Comparison of ENCODE assay signal across 1 cellular context in genomic region chr19:13865578-13866462, GRCh38.
TF ChIP-seq lines count a peak whose summit lies in the region.

No MANE protein-coding gene starts in this region.

TF ChIP-seq in HepG2, 621 proteins besides CTCF, POLR2A, EP300 and RAD21 (continued from another document and continues in another):
- TF ChIP-seq ZFP37 (CRISPR knock-in tag; IDR thresholded peaks at IDR 0.05; ENCODE audit: borderline replicate concordance) (no peak), PHF5A (CRISPR knock-in tag; IDR thresholded peaks at IDR 0.05; ENCODE audit: low read depth, unreplicated experiment) (no peak), ZNF234 (CRISPR knock-in tag; conservative IDR thresholded peaks at IDR 0.05) (no peak), HNF4G (IDR thresholded peaks at IDR 0.05; ENCODE audit: borderline replicate concordance, low read depth, low read length) (no peak), HNF4G (CRISPR knock-in tag; IDR thresholded peaks at IDR 0.05; ENCODE audit: borderline replicate concordance, low read depth) (no peak), ZSCAN12 (CRISPR knock-in tag; IDR thresholded peaks at IDR 0.05) (no peak), ZNF646 (CRISPR knock-in tag; IDR thresholded peaks at IDR 0.05) (no peak), IKZF1 (IDR thresholded peaks at IDR 0.05) (no peak), SMARCC2 (IDR thresholded peaks at IDR 0.05) (no peak), ZFY (CRISPR knock-in tag; IDR thresholded peaks at IDR 0.05) (peak; percentile 54; the same call in 1 of the 2 replicates), ARID5B (CRISPR knock-in tag; IDR thresholded peaks at IDR 0.05) (no peak), SATB2 (CRISPR knock-in tag; IDR thresholded peaks at IDR 0.05) (no peak), HNRNPL (IDR thresholded peaks at IDR 0.05; ENCODE audit: low read depth, low read length) (no peak), ZFP41 (CRISPR knock-in tag; IDR thresholded peaks at IDR 0.05; ENCODE audit: borderline replicate concordance) (no peak), ZNF569 (CRISPR knock-in tag; IDR thresholded peaks at IDR 0.05; ENCODE audit: borderline replicate concordance) (no peak), ZNF451 (CRISPR knock-in tag; IDR thresholded peaks at IDR 0.05) (no peak), AFF4 (CRISPR knock-in tag; IDR thresholded peaks at IDR 0.05) (no peak), SP5 (CRISPR knock-in tag; IDR thresholded peaks at IDR 0.05; ENCODE audit: borderline replicate concordance, low read depth) (no peak), GABPB1 (CRISPR knock-in tag; IDR thresholded peaks at IDR 0.05) (peak; percentile 26; the same call in 1 of the 2 replicates), ZNF570 (CRISPR knock-in tag; IDR thresholded peaks at IDR 0.05; ENCODE audit: borderline replicate concordance) (no peak), PCBP1 (IDR thresholded peaks at IDR 0.05; ENCODE audit: borderline replicate concordance, low read depth, low read length) (no peak), PAX8 (CRISPR knock-in tag; IDR thresholded peaks at IDR 0.05; ENCODE audit: borderline replicate concordance) (no peak), HMG20A (CRISPR knock-in tag; IDR thresholded peaks at IDR 0.05; ENCODE audit: borderline replicate concordance) (no peak), ZNF34 (CRISPR knock-in tag; IDR thresholded peaks at IDR 0.05; ENCODE audit: borderline replicate concordance) (no peak), CEBPG (CRISPR knock-in tag; IDR thresholded peaks at IDR 0.05) (no peak)
- TF ChIP-seq, protein P1, sequence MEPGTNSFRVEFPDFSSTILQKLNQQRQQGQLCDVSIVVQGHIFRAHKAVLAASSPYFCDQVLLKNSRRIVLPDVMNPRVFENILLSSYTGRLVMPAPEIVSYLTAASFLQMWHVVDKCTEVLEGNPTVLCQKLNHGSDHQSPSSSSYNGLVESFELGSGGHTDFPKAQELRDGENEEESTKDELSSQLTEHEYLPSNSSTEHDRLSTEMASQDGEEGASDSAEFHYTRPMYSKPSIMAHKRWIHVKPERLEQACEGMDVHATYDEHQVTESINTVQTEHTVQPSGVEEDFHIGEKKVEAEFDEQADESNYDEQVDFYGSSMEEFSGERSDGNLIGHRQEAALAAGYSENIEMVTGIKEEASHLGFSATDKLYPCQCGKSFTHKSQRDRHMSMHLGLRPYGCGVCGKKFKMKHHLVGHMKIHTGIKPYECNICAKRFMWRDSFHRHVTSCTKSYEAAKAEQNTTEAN (CRISPR knock-in tag; conservative IDR thresholded peaks at IDR 0.05): no peak
- TF ChIP-seq, protein P2, sequence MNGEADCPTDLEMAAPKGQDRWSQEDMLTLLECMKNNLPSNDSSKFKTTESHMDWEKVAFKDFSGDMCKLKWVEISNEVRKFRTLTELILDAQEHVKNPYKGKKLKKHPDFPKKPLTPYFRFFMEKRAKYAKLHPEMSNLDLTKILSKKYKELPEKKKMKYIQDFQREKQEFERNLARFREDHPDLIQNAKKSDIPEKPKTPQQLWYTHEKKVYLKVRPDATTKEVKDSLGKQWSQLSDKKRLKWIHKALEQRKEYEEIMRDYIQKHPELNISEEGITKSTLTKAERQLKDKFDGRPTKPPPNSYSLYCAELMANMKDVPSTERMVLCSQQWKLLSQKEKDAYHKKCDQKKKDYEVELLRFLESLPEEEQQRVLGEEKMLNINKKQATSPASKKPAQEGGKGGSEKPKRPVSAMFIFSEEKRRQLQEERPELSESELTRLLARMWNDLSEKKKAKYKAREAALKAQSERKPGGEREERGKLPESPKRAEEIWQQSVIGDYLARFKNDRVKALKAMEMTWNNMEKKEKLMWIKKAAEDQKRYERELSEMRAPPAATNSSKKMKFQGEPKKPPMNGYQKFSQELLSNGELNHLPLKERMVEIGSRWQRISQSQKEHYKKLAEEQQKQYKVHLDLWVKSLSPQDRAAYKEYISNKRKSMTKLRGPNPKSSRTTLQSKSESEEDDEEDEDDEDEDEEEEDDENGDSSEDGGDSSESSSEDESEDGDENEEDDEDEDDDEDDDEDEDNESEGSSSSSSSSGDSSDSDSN (CRISPR knock-in tag; IDR thresholded peaks at IDR 0.05): no peak; the same call in 1 of the 2 replicates
- TF ChIP-seq, protein P3, sequence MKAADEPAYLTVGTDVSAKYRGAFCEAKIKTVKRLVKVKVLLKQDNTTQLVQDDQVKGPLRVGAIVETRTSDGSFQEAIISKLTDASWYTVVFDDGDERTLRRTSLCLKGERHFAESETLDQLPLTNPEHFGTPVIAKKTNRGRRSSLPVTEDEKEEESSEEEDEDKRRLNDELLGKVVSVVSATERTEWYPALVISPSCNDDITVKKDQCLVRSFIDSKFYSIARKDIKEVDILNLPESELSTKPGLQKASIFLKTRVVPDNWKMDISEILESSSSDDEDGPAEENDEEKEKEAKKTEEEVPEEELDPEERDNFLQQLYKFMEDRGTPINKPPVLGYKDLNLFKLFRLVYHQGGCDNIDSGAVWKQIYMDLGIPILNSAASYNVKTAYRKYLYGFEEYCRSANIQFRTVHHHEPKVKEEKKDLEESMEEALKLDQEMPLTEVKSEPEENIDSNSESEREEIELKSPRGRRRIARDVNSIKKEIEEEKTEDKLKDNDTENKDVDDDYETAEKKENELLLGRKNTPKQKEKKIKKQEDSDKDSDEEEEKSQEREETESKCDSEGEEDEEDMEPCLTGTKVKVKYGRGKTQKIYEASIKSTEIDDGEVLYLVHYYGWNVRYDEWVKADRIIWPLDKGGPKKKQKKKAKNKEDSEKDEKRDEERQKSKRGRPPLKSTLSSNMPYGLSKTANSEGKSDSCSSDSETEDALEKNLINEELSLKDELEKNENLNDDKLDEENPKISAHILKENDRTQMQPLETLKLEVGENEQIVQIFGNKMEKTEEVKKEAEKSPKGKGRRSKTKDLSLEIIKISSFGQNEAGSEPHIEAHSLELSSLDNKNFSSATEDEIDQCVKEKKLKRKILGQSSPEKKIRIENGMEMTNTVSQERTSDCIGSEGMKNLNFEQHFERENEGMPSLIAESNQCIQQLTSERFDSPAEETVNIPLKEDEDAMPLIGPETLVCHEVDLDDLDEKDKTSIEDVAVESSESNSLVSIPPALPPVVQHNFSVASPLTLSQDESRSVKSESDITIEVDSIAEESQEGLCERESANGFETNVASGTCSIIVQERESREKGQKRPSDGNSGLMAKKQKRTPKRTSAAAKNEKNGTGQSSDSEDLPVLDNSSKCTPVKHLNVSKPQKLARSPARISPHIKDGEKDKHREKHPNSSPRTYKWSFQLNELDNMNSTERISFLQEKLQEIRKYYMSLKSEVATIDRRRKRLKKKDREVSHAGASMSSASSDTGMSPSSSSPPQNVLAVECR (CRISPR knock-in tag; IDR thresholded peaks at IDR 0.05; ENCODE audit: borderline replicate concordance): no peak; the same call in 1 of the 2 replicates
- TF ChIP-seq, protein P4, sequence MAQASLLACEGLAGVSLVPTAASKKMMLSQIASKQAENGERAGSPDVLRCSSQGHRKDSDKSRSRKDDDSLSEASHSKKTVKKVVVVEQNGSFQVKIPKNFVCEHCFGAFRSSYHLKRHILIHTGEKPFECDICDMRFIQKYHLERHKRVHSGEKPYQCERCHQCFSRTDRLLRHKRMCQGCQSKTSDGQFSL (CRISPR knock-in tag; IDR thresholded peaks at IDR 0.05): peak; percentile 59; the same call in 1 of the 2 replicates
